ENCODE assay signal across 31 cellular contexts in the genomic region with DNA sequence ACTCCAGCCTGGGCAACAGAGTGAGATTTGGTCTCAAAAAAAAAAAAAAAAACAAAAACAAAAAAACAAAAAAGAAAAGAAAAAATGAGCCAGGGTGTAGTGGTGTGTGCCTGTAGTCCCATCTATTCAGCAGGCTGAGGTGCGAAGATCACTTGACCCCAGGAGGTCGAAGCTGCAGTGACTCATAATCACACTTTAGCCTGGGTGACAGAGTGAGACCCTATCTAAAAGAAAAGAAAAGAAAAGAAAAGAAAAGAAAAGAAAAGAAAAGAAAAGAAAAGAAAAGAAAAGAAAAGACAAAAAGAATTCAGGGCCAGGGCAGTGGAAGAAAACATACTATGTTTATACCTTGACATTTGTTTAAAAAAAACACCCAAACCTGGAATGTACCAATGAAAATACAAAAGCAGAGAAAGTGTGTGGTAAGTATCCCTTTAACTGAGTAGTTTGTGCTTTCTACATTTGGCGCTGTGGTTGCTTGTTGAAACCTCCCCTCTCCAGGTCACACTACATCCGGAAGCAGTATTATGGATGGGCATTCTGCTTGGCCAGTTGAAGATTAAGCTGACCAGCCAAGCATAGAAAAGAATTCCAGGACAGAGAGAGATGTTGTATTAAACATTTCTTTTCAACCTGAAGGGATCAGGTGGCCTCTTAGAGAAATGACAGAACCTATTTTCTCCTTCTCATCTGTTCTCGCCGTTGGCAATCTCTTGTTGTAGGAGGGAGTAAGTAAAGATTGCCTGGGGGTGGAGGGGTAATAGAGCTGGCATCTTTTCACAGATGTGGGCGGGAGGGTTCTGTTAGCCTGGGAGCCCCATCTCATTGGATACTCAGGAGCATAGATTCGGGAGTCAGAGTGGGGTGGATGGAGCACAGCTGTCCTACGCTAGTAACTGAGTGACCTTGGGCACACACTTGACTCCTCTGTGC. TPM values are rescaled to one million over a fixed set of nuclear protein-coding genes. Genes with fewer than 3 reads are reported as not detected.
DNase-seq lines count a peak whose midpoint lies in the region; ATAC-seq and TF ChIP-seq lines count a peak whose summit lies in the region.
"Had no signal": no experiment of that assay in that cellular context is flagged by ENCODE, and none has a peak within 500 bp of the region (broad histone marks: within the 10 kb centered on the region; RNA-seq: fewer than 3 reads in every experiment).

No MANE protein-coding gene starts in this region.

- no peak overlapping the region for H3K27ac ChIP-seq in vagina
- H3K27ac ChIP-seq: 22Rv1, pancreas, stomach, tibial nerve had no signal

- H3K27ac Mint-ChIP-seq in immature natural killer cell = peak overlapping the region; percentile 51 to 92 (median 74)
- H3K27ac Mint-ChIP-seq: activated T-helper 17 cell treated with anti-CD3 and anti-CD28 coated beads, Interleukin-2, amount 50 U/mL, for 72 hours; CD8-positive, alpha-beta T cell; mesothelial cell of epicardium had no signal

- no peaks in the 10 kb centered on the region for H3K27me3 ChIP-seq in vagina
- H3K27me3 ChIP-seq: pancreas, tibial nerve had no signal

- TF ChIP-seq CTCF in vagina (IDR thresholded peaks at IDR 0.05) = no peak

- DNase-seq in NK-92 treated with Interleukin-12 subunit alpha and Interleukin-12 subunit beta, amount 100 ng/mL, for 24 hours (lab: John Stamatoyannopoulos, UW) = peak; percentile 69
- no peak for DNase-seq in NK-92 (lab: John Stamatoyannopoulos, UW; ENCODE audit: unreplicated experiment)
- peak; percentile 44 for DNase-seq in OCI-M1 (lab: John Stamatoyannopoulos, UW)
- peak; percentile 31 to 57 (median 54) for DNase-seq in immature natural killer cell
- peak; percentile 31 for DNase-seq in retina
- DNase-seq in vagina (ENCODE audit: extremely low spot score in 2 of 2) = no peak
- DNase-seq in DMS53 treated with DMSO at 0.1 percent for 48 hours (lab: John Stamatoyannopoulos, UW; ENCODE audit: unreplicated experiment) = no peak
- DNase-seq: activated CD4-positive, alpha-beta T cell treated with anti-CD3 and anti-CD28 coated beads, Interleukin-2, amount 50 U/mL, for 4 hours; CD8-positive, alpha-beta T cell; DMS53; foreskin fibroblast; GOT3; Karpas-422; left ventricle myocardium superior; MV-4-11; naive thymus-derived CD4-positive, alpha-beta T cell; NCI-H187; NCI-H2171 treated with DMSO at 0.1 percent for 48 hours; NCI-H524 treated with DMSO at 0.1 percent for 48 hours; pancreas; right cardiac atrium; stimulated activated CD4-positive, alpha-beta T cell treated with anti-CD3 and anti-CD28 coated beads, Interleukin-12 subunit alpha, Interleukin-12 subunit beta, amount 100 ng/mL, for 4 hours; stomach; T1000 had no signal

- no peaks in the 10 kb centered on the region for H3K4me1 ChIP-seq in vagina
- H3K4me1 ChIP-seq: pancreas had no signal

- peaks cover 61 to 75% of the 10 kb centered on the region in 2 donors for H3K4me1 Mint-ChIP-seq in immature natural killer cell
- H3K4me1 Mint-ChIP-seq: brain, mesothelial cell of epicardium had no signal

- H3K9me3 Mint-ChIP-seq in immature natural killer cell = peaks cover 0 to 3% (median 0%) of the 10 kb centered on the region in 6 donors
- H3K9me3 Mint-ChIP-seq: activated T-helper 17 cell treated with anti-CD3 and anti-CD28 coated beads, Interleukin-2, amount 50 U/mL, for 72 hours; CD8-positive, alpha-beta T cell had no signal

- intact Hi-C loops in vagina (cut with DNase I) = no loop called here

- no peaks in the 10 kb centered on the region for H3K9me3 ChIP-seq in vagina
- H3K9me3 ChIP-seq: pancreas had no signal

- peaks cover 0 to 3% (median 0%) of the 10 kb centered on the region in 3 donors for H3K36me3 Mint-ChIP-seq in immature natural killer cell
- H3K36me3 Mint-ChIP-seq: brain; CD8-positive, alpha-beta T cell; mesothelial cell of epicardium had no signal

- H3K36me3 ChIP-seq in vagina = no peaks in the 10 kb centered on the region
- H3K36me3 ChIP-seq: pancreas, stomach, tibial nerve had no signal

- no peak for TF ChIP-seq POLR2A in vagina (IDR thresholded peaks at IDR 0.05)

- no peak for ATAC-seq in HG03457 (IDR thresholded peaks at IDR 0.05; ENCODE audit: unreplicated experiment)
- ATAC-seq: activated T-helper 17 cell treated with anti-CD3 and anti-CD28 coated beads, Interleukin-2, amount 50 U/mL, for 72 hours; CD8-positive, alpha-beta T cell; left ventricle myocardium superior; naive thymus-derived CD4-positive, alpha-beta T cell; pancreas; right cardiac atrium had no signal

- H3K27me3 Mint-ChIP-seq in immature natural killer cell (ENCODE audit: low read depth in 3 of 3) = peaks cover 0 to 6% (median 2%) of the 10 kb centered on the region in 3 donors
- H3K27me3 Mint-ChIP-seq: activated T-helper 17 cell treated with anti-CD3 and anti-CD28 coated beads, Interleukin-2, amount 50 U/mL, for 72 hours had no signal

- H3K4me3 Mint-ChIP-seq in immature natural killer cell = peak overlapping the region; percentile 52 to 76 (median 69)
- H3K4me3 Mint-ChIP-seq: activated T-helper 17 cell treated with anti-CD3 and anti-CD28 coated beads, Interleukin-2, amount 50 U/mL, for 72 hours; brain; CD8-positive, alpha-beta T cell; mesothelial cell of epicardium had no signal

- H3K4me3 ChIP-seq in vagina = no peak overlapping the region
- H3K4me3 ChIP-seq: pancreas, stomach, tibial nerve had no signal

RNA-seq across cellular contexts. Expression of a gene that starts 12.0 kb away (rescaled TPM):
- polyA plus RNA-seq in immature natural killer cell = 100 to 1,000 TPM in 2 of 3 donors, 10 to 100 TPM in 1; 78.7 to 110 (median 104) TPM
- total RNA-seq in vagina = 9.1 TPM
- total RNA-seq: chondrocyte had no signal

Comparison
In these comparisons a context has a peak if more than half of its experiments do, and no peak if none do; other contexts are left out.
1. DNase-seq: peak in NK-92 treated with Interleukin-12 subunit alpha and Interleukin-12 subunit beta, amount 100 ng/mL, for 24 hours (single experiment), OCI-M1 (single experiment), immature natural killer cell (3 of 3) and retina (single experiment); none in NK-92 (single experiment), vagina (0 of 2) and DMS53 treated with DMSO at 0.1 percent for 48 hours (single experiment).